Comparison of ENCODE assay signal across 20 cellular contexts in the genomic region with DNA sequence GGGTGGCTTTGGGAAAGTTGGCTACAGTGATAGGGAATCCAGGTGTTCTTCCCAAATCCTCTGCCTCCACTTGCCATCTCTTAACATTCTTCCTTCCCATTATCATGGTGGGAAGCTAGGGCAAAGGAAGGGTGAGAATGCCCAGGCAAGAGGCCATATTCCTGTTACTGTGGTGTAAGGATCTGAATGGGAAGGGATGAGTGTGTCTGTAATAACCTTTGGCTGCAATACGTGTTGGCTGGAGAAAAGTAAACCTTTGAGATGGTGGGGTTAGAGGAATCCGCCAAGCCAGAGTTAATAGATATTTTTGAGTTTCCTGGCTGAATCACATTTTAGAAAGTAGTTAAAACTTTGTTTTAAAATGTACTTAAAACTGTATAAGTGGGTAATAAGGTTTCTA. TPM values are rescaled to one million over a fixed set of nuclear protein-coding genes. Genes with fewer than 3 reads are reported as not detected.
A peak's percentile ranks its signal among the peaks of the same experiment; 100 is the strongest.
DNase-seq lines count a peak whose midpoint lies in the region; TF ChIP-seq lines count a peak whose summit lies in the region.
"Had no signal": no experiment of that assay in that cellular context is flagged by ENCODE, and none has a peak within 500 bp of the region (broad histone marks: within the 10 kb centered on the region; RNA-seq: fewer than 3 reads in every experiment).

No MANE protein-coding gene starts in this region.

- H3K27ac ChIP-seq in muscle layer of duodenum (ENCODE audit: low read length) (peak overlapping the region; percentile 26), coronary artery (no peak overlapping the region)

- no peak overlapping the region for H3K4me3 Mint-ChIP-seq in dendritic cell treated with granulocyte-macrophage colony-stimulating factor and Interleukin-4, amounts not matched to agents 40 ng/mL and 50 ng/mL, for 4 days
- H3K4me3 Mint-ChIP-seq in type B pancreatic cell = no peak overlapping the region
- H3K4me3 Mint-ChIP-seq: B cell; CD4-positive, alpha-beta T cell had no signal

- H3K27me3 ChIP-seq in muscle layer of duodenum (ENCODE audit: low read depth, low read length) = no peaks in the 10 kb centered on the region
- H3K27me3 ChIP-seq: SJSA1 had no signal

- H3K27ac Mint-ChIP-seq in dendritic cell treated with granulocyte-macrophage colony-stimulating factor and Interleukin-4, amounts not matched to agents 40 ng/mL and 50 ng/mL, for 4 days = peak overlapping the region; percentile 14
- peak overlapping the region; percentile 73 for H3K27ac Mint-ChIP-seq in type B pancreatic cell
- H3K27ac Mint-ChIP-seq: B cell; CD4-positive, alpha-beta T cell had no signal

- no peaks in the 10 kb centered on the region for H3K9me3 Mint-ChIP-seq in dendritic cell treated with granulocyte-macrophage colony-stimulating factor and Interleukin-4, amounts not matched to agents 40 ng/mL and 50 ng/mL, for 4 days
- no peaks in the 10 kb centered on the region for H3K9me3 Mint-ChIP-seq in type B pancreatic cell
- H3K9me3 Mint-ChIP-seq: CD4-positive, alpha-beta T cell had no signal

- H3K4me3 ChIP-seq in muscle layer of duodenum (ENCODE audit: low read depth in 1 of 2, low read length in 2 of 2) = no peak overlapping the region
- H3K4me3 ChIP-seq in coronary artery = no peak overlapping the region
- H3K4me3 ChIP-seq: HAP-1, K562, SJSA1 had no signal

- H3K27me3 Mint-ChIP-seq in dendritic cell treated with granulocyte-macrophage colony-stimulating factor and Interleukin-4, amounts not matched to agents 40 ng/mL and 50 ng/mL, for 4 days = no peaks in the 10 kb centered on the region
- H3K27me3 Mint-ChIP-seq in type B pancreatic cell = no peaks in the 10 kb centered on the region
- H3K27me3 Mint-ChIP-seq: B cell; CD4-positive, alpha-beta T cell had no signal

- intact Hi-C loops in dendritic cell treated with granulocyte-macrophage colony-stimulating factor and Interleukin-4, amounts not matched to agents 40 ng/mL and 50 ng/mL, for 4 days (cut with micrococcal nuclease) = no loop called here

- DNase-seq in M059J (ENCODE audit: low read depth) = peak; percentile 37
- DNase-seq in type B pancreatic cell (ENCODE audit: extremely low spot score, unreplicated experiment) = no peak
- DNase-seq in coronary artery (ENCODE audit: low spot score) = no peak
- no peak for DNase-seq in amniotic stem cell (lab: John Stamatoyannopoulos, UW)
- DNase-seq in cerebellum (ENCODE audit: low spot score) = no peak
- DNase-seq: Calu3; CD4-positive, alpha-beta T cell; DMS53; NCI-H1048; NCI-H1436 treated with DMSO at 0.1 percent for 48 hours; NCI-H2081; NCI-H510A; NCI-H774; PC-3 had no signal

- H3K9me3 ChIP-seq in muscle layer of duodenum (ENCODE audit: control insufficient read depth in 1 of 2, low read length in 2 of 2) = no peaks in the 10 kb centered on the region
- H3K9me3 ChIP-seq: HAP-1, SJSA1 had no signal

- peaks cover 0 to 6% of the 10 kb centered on the region in 2 donors for H3K4me1 ChIP-seq in muscle layer of duodenum (ENCODE audit: control insufficient read depth in 1 of 2, insufficient read depth in 2 of 2, low read length in 2 of 2)

- no peaks in the 10 kb centered on the region for H3K36me3 ChIP-seq in muscle layer of duodenum (ENCODE audit: control insufficient read depth in 1 of 2, insufficient read depth in 2 of 2, low read length in 2 of 2)
- H3K36me3 ChIP-seq: HAP-1, SJSA1 had no signal

- peaks cover 62% of the 10 kb centered on the region for H3K4me1 Mint-ChIP-seq in dendritic cell treated with granulocyte-macrophage colony-stimulating factor and Interleukin-4, amounts not matched to agents 40 ng/mL and 50 ng/mL, for 4 days (ENCODE audit: low read depth)
- H3K4me1 Mint-ChIP-seq in type B pancreatic cell (ENCODE audit: unreplicated experiment) = peaks cover 6% of the 10 kb centered on the region

- TF ChIP-seq CTCF in type B pancreatic cell (conservative IDR thresholded peaks at IDR 0.05) (no peak), coronary artery (IDR thresholded peaks at IDR 0.05) (no peak)

- H3K36me3 Mint-ChIP-seq in dendritic cell treated with granulocyte-macrophage colony-stimulating factor and Interleukin-4, amounts not matched to agents 40 ng/mL and 50 ng/mL, for 4 days (ENCODE audit: low read depth) = peaks cover 91% of the 10 kb centered on the region
- H3K36me3 Mint-ChIP-seq in type B pancreatic cell = no peaks in the 10 kb centered on the region

RNA-seq across cellular contexts. Expression of gene RNF144B, which starts 45.9 kb away (rescaled TPM):
- total RNA-seq in M059J (2014; rRNA removed; shearing (Covaris generic)) = 5.4 and 8.6 TPM in 2 replicates
- 10.8 and 19.4 TPM in 2 replicates for total RNA-seq in type B pancreatic cell (ENCODE audit: low replicate concordance)
- 3.3 TPM for total RNA-seq in cerebellum
- total RNA-seq: K562 had no signal
